In the genomic region with DNA sequence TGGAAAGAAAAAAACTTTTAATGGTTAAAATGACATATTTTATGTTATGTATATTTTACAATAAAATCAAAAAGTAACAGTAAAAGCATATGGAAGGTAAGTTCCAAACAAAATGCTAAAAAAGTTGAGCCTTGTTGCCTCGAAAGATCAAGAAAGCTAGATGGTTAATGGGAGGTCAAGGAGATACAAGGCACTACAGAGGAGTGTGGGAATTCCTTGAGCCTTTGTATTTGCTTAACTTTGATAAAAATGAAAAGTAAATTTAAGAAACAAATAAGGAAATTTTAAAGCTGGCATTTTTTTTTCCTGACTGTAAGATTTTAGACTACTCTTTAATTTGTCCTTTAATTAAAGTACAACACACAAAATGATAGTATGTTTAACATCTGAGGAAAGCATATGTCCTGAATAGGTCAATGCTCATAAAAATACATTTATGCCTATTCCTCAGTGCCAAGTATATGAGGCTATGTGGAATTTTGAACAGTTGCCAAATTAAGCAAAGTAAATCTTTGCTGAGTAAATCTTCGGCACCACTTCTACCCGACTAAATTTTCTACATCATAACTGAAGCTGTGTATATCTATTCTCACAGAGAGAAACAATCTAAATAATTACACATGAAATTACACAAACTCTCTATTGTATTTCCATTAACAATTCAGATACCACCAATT, we compare ENCODE assay signal across 16 cellular contexts.
"Had no signal": no experiment of that assay in that cellular context is flagged by ENCODE, and none has a peak within 500 bp of the region (broad histone marks: within the 10 kb centered on the region; RNA-seq: fewer than 3 reads in every experiment).

No MANE protein-coding gene starts in this region.

- H3K4me3 ChIP-seq: ascending aorta, coronary artery, prostate gland had no signal

- DNase-seq: activated CD4-positive, alpha-beta T cell treated with anti-CD3 and anti-CD28 coated beads for 4 hours; activated CD8-positive, alpha-beta memory T cell treated with anti-CD3 and anti-CD28 coated beads, Interleukin-2, amount 50 U/mL, for 4 hours; activated CD8-positive, alpha-beta T cell treated with anti-CD3 and anti-CD28 coated beads for 36 hours; effector CD8-positive, alpha-beta T cell; immature natural killer cell; left cardiac atrium; mesenchymal stem cell; occipital lobe; stimulated activated CD4-positive, alpha-beta T cell treated with anti-CD3 and anti-CD28 coated beads, Interleukin-12 subunit alpha, Interleukin-12 subunit beta, amount 100 ng/mL, for 4 hours; stimulated activated naive CD4-positive, alpha-beta T cell; substantia nigra; trophoblast cell had no signal

- H3K36me3 ChIP-seq: ascending aorta, prostate gland had no signal

- H3K27me3 ChIP-seq: ascending aorta had no signal

- H3K27ac ChIP-seq: ascending aorta, coronary artery, epithelial cell of prostate, prostate gland had no signal

- H3K9me3 ChIP-seq: ascending aorta, prostate gland had no signal

- H3K4me1 ChIP-seq: ascending aorta had no signal
